In genomic region chr1:213679153-213679552, GRCh38 we compare ENCODE assay signal across 8 cellular contexts.
"Had no signal": no experiment of that assay in that cellular context is flagged by ENCODE, and none has a peak within 500 bp of the region (broad histone marks: within the 10 kb centered on the region; RNA-seq: fewer than 3 reads in every experiment).

No MANE protein-coding gene starts in this region.

- FAIRE-seq: H1, H54, HTR-8/SVneo had no signal

- DNase-seq: H9, HCEC 1CT, KBM-7 had no signal

- ATAC-seq: GM23338 had no signal

- H3K9ac ChIP-seq: KMS-11 had no signal

- H3K4me3 ChIP-seq: GM23338 had no signal

- H3K27ac ChIP-seq: KMS-11 had no signal
